ENCODE assay signal across 11 cellular contexts in the genomic region with DNA sequence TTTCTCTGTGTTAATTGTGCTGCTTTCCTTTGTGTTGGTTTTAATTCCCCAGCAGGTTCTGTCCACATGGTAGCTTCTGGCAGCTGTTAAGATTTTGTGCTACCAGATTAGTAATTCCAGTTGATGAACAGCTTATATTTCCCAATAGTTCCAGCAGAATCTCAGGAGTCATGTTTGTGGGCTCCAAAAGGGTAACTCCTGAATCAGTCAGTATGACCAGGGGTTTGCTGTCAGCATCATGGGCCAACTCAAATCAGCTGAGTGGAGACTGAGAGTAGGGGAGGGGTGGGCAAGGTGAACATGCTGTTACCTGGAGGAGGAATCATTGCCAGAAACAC.
A peak's percentile ranks its signal among the peaks of the same experiment; 100 is the strongest.
DNase-seq lines count a peak whose midpoint lies in the region; ATAC-seq and TF ChIP-seq lines count a peak whose summit lies in the region.
"Had no signal": no experiment of that assay in that cellular context is flagged by ENCODE, and none has a peak within 500 bp of the region (broad histone marks: within the 10 kb centered on the region; RNA-seq: fewer than 3 reads in every experiment).

No MANE protein-coding gene starts in this region.

- intact Hi-C loops in esophagus squamous epithelium (cut with DNase I) (no loop called here), lower leg skin (cut with DNase I; ENCODE audit: low total_unique reads) (no loop called here)

- H3K9me3 ChIP-seq in esophagus squamous epithelium (no peaks in the 10 kb centered on the region), subcutaneous abdominal adipose tissue (ENCODE audit: control insufficient read depth in 5 of 5, low read length in 5 of 5) (no peaks in the 10 kb centered on the region)
- H3K9me3 ChIP-seq: A549 had no signal

- H3K4me1 ChIP-seq in esophagus squamous epithelium (peaks cover 16 to 42% (median 23%) of the 10 kb centered on the region in 3 donors), subcutaneous abdominal adipose tissue (ENCODE audit: control insufficient read depth in 5 of 5, insufficient read depth in 5 of 5, low read length in 5 of 5) (peaks cover 4 to 30% (median 10%) of the 10 kb centered on the region in 5 donors)

- H3K9ac ChIP-seq in subcutaneous abdominal adipose tissue (ENCODE audit: low read length in 5 of 5): no peak overlapping the region

- H3K27me3 Mint-ChIP-seq in T-cell: no peaks in the 10 kb centered on the region

- ATAC-seq in T-cell (replicated peaks in 1 of 4): peak in 2 of 4 experiments; percentile 5 to 15
- no peak for ATAC-seq in HG02623 (IDR thresholded peaks at IDR 0.05; ENCODE audit: unreplicated experiment)
- ATAC-seq: A549 had no signal

- TF ChIP-seq CTCF in esophagus squamous epithelium (IDR thresholded peaks at IDR 0.05) (no peak), lower leg skin (IDR thresholded peaks at IDR 0.05) (no peak)

- H3K27ac ChIP-seq in esophagus squamous epithelium (peak overlapping the region; percentile 39 to 85 (median 72)), subcutaneous abdominal adipose tissue (ENCODE audit: low read depth, low read length) (peak overlapping the region; percentile 57)
- H3K27ac ChIP-seq: A549 had no signal

- no peak for TF ChIP-seq POLR2A in esophagus squamous epithelium (IDR thresholded peaks at IDR 0.05)
- no peak for TF ChIP-seq POLR2A in lower leg skin (IDR thresholded peaks at IDR 0.05)

- POLR2A ChIA-PET in T-cell (lab: Charles Lee): interaction anchor here (0.6 to 4.5 kb wide), 16 partner anchors 12 to 371 kb away, joined by 3 to 36 read pairs (median 6); no protein-coding TSS in a partner anchor

- CTCF ChIA-PET in T-cell (lab: Charles Lee): interaction anchor here (0.6 to 4.0 kb wide), 13 partner anchors 12 to 278 kb away, joined by 3 to 20 read pairs (median 5); no protein-coding TSS in a partner anchor

- peak overlapping the region; percentile 92 to 93 for H3K27ac Mint-ChIP-seq in T-cell

- H3K36me3 ChIP-seq in esophagus squamous epithelium: no peaks in the 10 kb centered on the region
- no peaks in the 10 kb centered on the region for H3K36me3 ChIP-seq in subcutaneous abdominal adipose tissue (ENCODE audit: control insufficient read depth in 5 of 5, insufficient read depth in 5 of 5, low read length in 5 of 5)

- H3K4me1 Mint-ChIP-seq in T-cell: peaks cover 51 to 83% (median 74%) of the 10 kb centered on the region in 3 donors

- DNase-seq in activated CD4-positive, alpha-beta T cell treated with anti-CD3 and anti-CD28 coated beads for 48 hours: peak; percentile 29
- DNase-seq in activated CD4-positive, alpha-beta T cell treated with anti-CD3 and anti-CD28 coated beads for 1 hour: no peak
- DNase-seq in T-cell (peak in 3 of 34 experiments; percentile 4 to 13 (median 9)), esophagus squamous epithelium (lab: John Stamatoyannopoulos, UW) (no peak), SK-N-DZ (ENCODE audit: low spot score) (no peak), lower leg skin (ENCODE audit: low spot score in 2 of 2) (no peak)
- DNase-seq: NCI-H2107 had no signal

- H3K27me3 ChIP-seq in esophagus squamous epithelium (no peaks in the 10 kb centered on the region), subcutaneous abdominal adipose tissue (ENCODE audit: control insufficient read depth in 5 of 5, insufficient read depth in 4 of 5, low read length in 5 of 5) (no peaks in the 10 kb centered on the region)

- no peaks in the 10 kb centered on the region for H3K36me3 Mint-ChIP-seq in T-cell

- H3K9me3 Mint-ChIP-seq in T-cell: no peaks in the 10 kb centered on the region

- peak overlapping the region in 1 of 3 donors; percentile 38 for H3K4me3 Mint-ChIP-seq in T-cell
- H3K4me3 Mint-ChIP-seq: neural crest cell had no signal

- H3K4me3 ChIP-seq in esophagus squamous epithelium: no peak overlapping the region
- H3K4me3 ChIP-seq in subcutaneous abdominal adipose tissue (ENCODE audit: low read depth in 1 of 5, low read length in 5 of 5): no peak overlapping the region
- H3K4me3 ChIP-seq in lower leg skin (ENCODE audit: low read depth, poor library complexity, severe bottlenecking): no peak overlapping the region
- H3K4me3 ChIP-seq: A549 had no signal
